Comparison of ENCODE assay signal across 8 cellular contexts in the genomic region with DNA sequence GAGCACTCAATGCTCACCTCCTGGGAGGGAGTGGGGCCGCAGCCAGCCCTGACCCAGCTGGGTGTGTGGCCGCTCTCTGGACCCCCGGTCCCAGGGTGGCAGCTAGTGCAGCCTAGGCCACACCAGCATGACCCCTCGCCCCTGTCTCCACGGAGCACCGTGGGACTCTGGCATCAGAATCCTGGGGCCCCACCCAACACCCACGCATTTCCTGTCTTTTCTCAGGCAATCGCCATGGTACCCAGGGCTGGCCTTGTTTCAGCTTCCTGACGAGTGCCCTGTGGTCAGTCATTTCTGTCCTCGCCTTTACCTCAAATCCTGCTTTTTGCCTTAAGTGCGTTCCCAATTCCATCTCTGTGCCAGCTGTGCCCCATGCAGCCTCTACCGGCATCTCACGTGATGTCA. TPM values are rescaled to one million over a fixed set of nuclear protein-coding genes. Genes with fewer than 3 reads are reported as not detected.
DNase-seq lines count a peak whose midpoint lies in the region; ATAC-seq and TF ChIP-seq lines count a peak whose summit lies in the region.

No MANE protein-coding gene starts in this region.

- TF ChIP-seq CTCF in PC-3 (conservative IDR thresholded peaks at IDR 0.05; ENCODE audit: low read depth, low read length) (no peak), fibroblast of mammary gland (conservative IDR thresholded peaks at IDR 0.05; ENCODE audit: control insufficient read depth, insufficient read depth, low read depth, low read length) (no peak), spleen (IDR thresholded peaks at IDR 0.05 in 8 of 11, conservative IDR thresholded peaks at IDR 0.05 in 3 of 11) (no peak)

- ATAC-seq in PC-3, result peak; percentile 45
- no peak for ATAC-seq in natural killer cell treated with Interleukin-12 subunit alpha and Interleukin-12 subunit beta and Interleukin-15 and Interleukin-18, amount 100 ng/mL, for 72 hours

- H3K27me3 Mint-ChIP-seq in activated T-cell treated with anti-CD3 and anti-CD28 coated beads, Interleukin-2, amount 50 U/mL, for 24 hours, result no peaks in the 10 kb centered on the region
- H3K27me3 Mint-ChIP-seq in natural killer cell treated with Interleukin-12 subunit alpha and Interleukin-12 subunit beta and Interleukin-15 and Interleukin-18, amount 100 ng/mL, for 72 hours, result no peaks in the 10 kb centered on the region

- POLR2A ChIA-PET in PC-3 (lab: Charles Lee; ENCODE audit: unreplicated experiment), result no interaction called here

- in situ Hi-C loops in KBM-7 (cut with MboI; ENCODE audit: low pct_unique_long_range_greater_than_20kb, low sequenced_read_pairs), result no loop called here

- H3K4me2 ChIP-seq in PC-3 (ENCODE audit: low read length), result no peak overlapping the region

- H3K27ac Mint-ChIP-seq in activated T-cell treated with anti-CD3 and anti-CD28 coated beads, Interleukin-2, amount 50 U/mL, for 24 hours, result peak overlapping the region; percentile 38
- H3K27ac Mint-ChIP-seq in natural killer cell treated with Interleukin-12 subunit alpha and Interleukin-12 subunit beta and Interleukin-15 and Interleukin-18, amount 100 ng/mL, for 72 hours, result no peak overlapping the region

- WGBS in spleen, 5 donors, result 42 to 55% (median 45%) methylated on average over 13 of the region's 13 CpGs

- peaks cover 37% of the 10 kb centered on the region; the same call in 1 of the 2 replicates for H3K79me2 ChIP-seq in PC-3 (ENCODE audit: low read length)

- H3K9me2 ChIP-seq in PC-3 (replicated peaks; ENCODE audit: low read length), result no peaks in the 10 kb centered on the region

- H4K20me1 ChIP-seq in PC-3 (ENCODE audit: low read length), result no peaks in the 10 kb centered on the region; the same call in 1 of the 2 replicates

- H3K9me3 ChIP-seq in PC-3 (ENCODE audit: low read length), result no peaks in the 10 kb centered on the region
- H3K9me3 ChIP-seq in spleen, result no peaks in the 10 kb centered on the region

- intact Hi-C loops in PC-3 (cut with micrococcal nuclease) (no loop called here), spleen (cut with DNase I; ENCODE audit: low total_unique reads) (no loop called here)

- H3K4me3 ChIP-seq in PC-3 (ENCODE audit: low read length) (no peak overlapping the region), fibroblast of mammary gland (ENCODE audit: control insufficient read depth, low read depth, low read length) (no peak overlapping the region), spleen (no peak overlapping the region)

- H3K9ac ChIP-seq in PC-3 (ENCODE audit: low read length), result no peak overlapping the region

- no peaks in the 10 kb centered on the region for H3K36me3 Mint-ChIP-seq in activated T-cell treated with anti-CD3 and anti-CD28 coated beads, Interleukin-2, amount 50 U/mL, for 24 hours (ENCODE audit: low read depth)
- H3K36me3 Mint-ChIP-seq in natural killer cell treated with Interleukin-12 subunit alpha and Interleukin-12 subunit beta and Interleukin-15 and Interleukin-18, amount 100 ng/mL, for 72 hours, result no peaks in the 10 kb centered on the region

- no TSS peak for BruUV-seq in PC-3 (replicated peaks; lab: Mats Ljungman, UMichigan)

- no peaks in the 10 kb centered on the region for H3K27me3 ChIP-seq in PC-3 (ENCODE audit: low read length)
- H3K27me3 ChIP-seq in spleen (replicated peaks in 1 of 7), result no peaks in the 10 kb centered on the region

- CTCF ChIA-PET in PC-3 (lab: Charles Lee), result no interaction called here

- no peaks in the 10 kb centered on the region for H3K9me3 Mint-ChIP-seq in activated T-cell treated with anti-CD3 and anti-CD28 coated beads, Interleukin-2, amount 50 U/mL, for 24 hours
- H3K9me3 Mint-ChIP-seq in natural killer cell treated with Interleukin-12 subunit alpha and Interleukin-12 subunit beta and Interleukin-15 and Interleukin-18, amount 100 ng/mL, for 72 hours, result no peaks in the 10 kb centered on the region

- no peak for TF ChIP-seq POLR2A in spleen (IDR thresholded peaks at IDR 0.05)

- H2AFZ ChIP-seq in PC-3 (ENCODE audit: low read length), result no peak overlapping the region

- H3K27ac ChIP-seq in PC-3 (ENCODE audit: low read length), result no peak overlapping the region
- H3K27ac ChIP-seq in spleen, result peak overlapping the region in 7 of 8 donors; percentile 43 to 83 (median 75)

- H3K4me3 Mint-ChIP-seq in activated T-cell treated with anti-CD3 and anti-CD28 coated beads, Interleukin-2, amount 50 U/mL, for 24 hours, result no peak overlapping the region
- H3K4me3 Mint-ChIP-seq in natural killer cell treated with Interleukin-12 subunit alpha and Interleukin-12 subunit beta and Interleukin-15 and Interleukin-18, amount 100 ng/mL, for 72 hours, result no peak overlapping the region

- peaks cover 4% of the 10 kb centered on the region; the same call in 1 of the 2 replicates for H3K4me1 ChIP-seq in PC-3 (ENCODE audit: insufficient read depth, low read length)
- H3K4me1 ChIP-seq in spleen, result peaks cover 30 to 100% (median 94%) of the 10 kb centered on the region in 6 donors

- H3K4me1 Mint-ChIP-seq in activated T-cell treated with anti-CD3 and anti-CD28 coated beads, Interleukin-2, amount 50 U/mL, for 24 hours (ENCODE audit: low read depth), result peaks cover 40% of the 10 kb centered on the region
- H3K4me1 Mint-ChIP-seq in natural killer cell treated with Interleukin-12 subunit alpha and Interleukin-12 subunit beta and Interleukin-15 and Interleukin-18, amount 100 ng/mL, for 72 hours (ENCODE audit: low read depth in 2 of 2), result peaks cover 6 to 25% of the 10 kb centered on the region in 2 donors

- H3F3A ChIP-seq in PC-3 (ENCODE audit: low read length, unreplicated experiment), result no peaks in the 10 kb centered on the region

- no peak for DNase-seq in activated T-cell treated with anti-CD3 and anti-CD28 coated beads, Interleukin-2, amount 50 U/mL, for 24 hours
- no peak for DNase-seq in activated T-cell treated with anti-CD3 and anti-CD28 coated beads, Interleukin-2, amount 50 U/mL, for 1 hour
- DNase-seq in PC-3 (peak; percentile 20), fibroblast of mammary gland (ENCODE audit: low read depth) (peak; percentile 64), spleen (peak; percentile 86), ecto neural progenitor cell (ENCODE audit: low spot score) (no peak), KBM-7 (no peak)
- DNase-seq in natural killer cell treated with Interleukin-12 subunit alpha and Interleukin-12 subunit beta and Interleukin-15 and Interleukin-18, amount 100 ng/mL, for 72 hours (ENCODE audit: low spot score), result no peak

- no peaks in the 10 kb centered on the region for H3K36me3 ChIP-seq in PC-3 (ENCODE audit: low read depth, low read length)
- H3K36me3 ChIP-seq in spleen, result peaks cover 0 to 7% (median 0%) of the 10 kb centered on the region in 6 donors

RNA-seq across cellular contexts. Expression of gene PACS2, which starts 15.9 kb away (rescaled TPM):
- total RNA-seq in PC-3 (2014; rRNA removed), result 56.0 and 62.0 TPM in 2 replicates
- 100 to 1,000 TPM in 4 of 7 donors, 10 to 100 TPM in 3; 69.8 to 148 (median 104) TPM for total RNA-seq in spleen
- 100 to 1,000 TPM in 1 of 3 donors, 10 to 100 TPM in 2; 32.2 to 101 (median 72.4) TPM for polyA plus RNA-seq in spleen
- total RNA-seq in natural killer cell treated with Interleukin-12 subunit alpha and Interleukin-12 subunit beta and Interleukin-15 and Interleukin-18, amount 100 ng/mL, for 72 hours, result 10 to 100 TPM; 24.9 to 26.3 TPM

RNA-seq across cellular contexts. Expression of gene BRF1, which starts 29.7 kb away (rescaled TPM):
- total RNA-seq in PC-3 (2014; rRNA removed), result 55.8 and 86.1 TPM in 2 replicates
- total RNA-seq in spleen, result 10 to 100 TPM; 37.7 to 71.2 (median 54.8) TPM
- 10 to 100 TPM; 16.2 to 31.5 (median 23.8) TPM for polyA plus RNA-seq in spleen
- total RNA-seq in natural killer cell treated with Interleukin-12 subunit alpha and Interleukin-12 subunit beta and Interleukin-15 and Interleukin-18, amount 100 ng/mL, for 72 hours, result 10 to 100 TPM; 43.4 to 76.5 TPM

Comparison
In these comparisons a context has a peak if more than half of its experiments do, and no peak if none do; other contexts are left out.
1. DNase-seq: peak in PC-3 (single experiment), fibroblast of mammary gland (single experiment) and spleen (single experiment); none in activated T-cell treated with anti-CD3 and anti-CD28 coated beads, Interleukin-2, amount 50 U/mL, for 24 hours (single experiment), activated T-cell treated with anti-CD3 and anti-CD28 coated beads, Interleukin-2, amount 50 U/mL, for 1 hour (single experiment), natural killer cell treated with Interleukin-12 subunit alpha and Interleukin-12 subunit beta and Interleukin-15 and Interleukin-18, amount 100 ng/mL, for 72 hours (single experiment), ecto neural progenitor cell (single experiment) and KBM-7 (single experiment).